15 cellular contexts compared by ENCODE assay signal in genomic region chr2:11092693-11093335, GRCh38.
"Had no signal": no experiment of that assay in that cellular context is flagged by ENCODE, and none has a peak within 500 bp of the region (broad histone marks: within the 10 kb centered on the region; RNA-seq: fewer than 3 reads in every experiment).

No MANE protein-coding gene starts in this region.

- H3K27me3 ChIP-seq: breast epithelium, pancreas, thyroid gland had no signal

- H3K27ac Mint-ChIP-seq: activated naive CD8-positive, alpha-beta T cell; nephron had no signal

- H3K4me3 ChIP-seq: breast epithelium, esophagus squamous epithelium, heart left ventricle, pancreas, thyroid gland had no signal

- H3K36me3 ChIP-seq: breast epithelium, esophagus squamous epithelium, heart left ventricle, pancreas, thyroid gland had no signal

- H3K9me3 ChIP-seq: breast epithelium, esophagus squamous epithelium, heart left ventricle, pancreas, thyroid gland had no signal

- ATAC-seq: foreskin keratinocyte, heart left ventricle, left lobe of liver, pancreas had no signal

- H3K36me3 Mint-ChIP-seq: activated naive CD8-positive, alpha-beta T cell had no signal

- H3K4me3 Mint-ChIP-seq: activated naive CD8-positive, alpha-beta T cell; nephron had no signal

- H3K4me1 ChIP-seq: breast epithelium, esophagus squamous epithelium, foreskin keratinocyte, heart left ventricle, pancreas, thyroid gland had no signal

- H3K27ac ChIP-seq: breast epithelium, esophagus squamous epithelium, foreskin keratinocyte, heart left ventricle, pancreas, thyroid gland had no signal

- DNase-seq: anterior cingulate cortex; esophagus squamous epithelium; foreskin keratinocyte; heart left ventricle; islet precursor cell; mammary epithelial cell; pancreas; retina; stimulated activated CD4-positive, alpha-beta T cell treated with anti-CD3 and anti-CD28 coated beads, Interleukin-15, amount 100 ng/mL, for 24 hours; stimulated activated CD4-positive, alpha-beta T cell treated with anti-CD3 and anti-CD28 coated beads, Interleukin-4, amount 100 ng/mL, for 24 hours; thyroid gland had no signal

- H3K9me3 Mint-ChIP-seq: nephron had no signal
